14 cellular contexts compared by ENCODE assay signal in genomic region chr2:226652983-226653765, GRCh38.
A peak's percentile ranks its signal among the peaks of the same experiment; 100 is the strongest.
DNase-seq lines count a peak whose midpoint lies in the region; ATAC-seq and TF ChIP-seq lines count a peak whose summit lies in the region.
"Had no signal": no experiment of that assay in that cellular context is flagged by ENCODE, and none has a peak within 500 bp of the region (broad histone marks: within the 10 kb centered on the region; RNA-seq: fewer than 3 reads in every experiment).

No MANE protein-coding gene starts in this region.

- no peaks in the 10 kb centered on the region for H4K20me1 ChIP-seq in OCI-LY7 (ENCODE audit: insufficient read depth, low read length)

- POLR2A ChIA-PET in OCI-LY7 (lab: Charles Lee): interaction anchor here (1.3 to 1.7 kb wide), 3 partner anchors 79 to 117 kb away, joined by 3 to 5 read pairs (median 3); no protein-coding TSS in a partner anchor

- peak; percentile 38 for DNase-seq in H4 (ENCODE audit: low spot score)
- DNase-seq in RWPE2 (ENCODE audit: low spot score): no peak
- DNase-seq in foreskin keratinocyte: no peak
- DNase-seq in renal cortical epithelial cell (ENCODE audit: low read depth): peak; percentile 72
- DNase-seq in NCI-H748 treated with DMSO at 0.1 percent for 48 hours (lab: John Stamatoyannopoulos, UW): no peak
- no peak for DNase-seq in left lung
- no peak for DNase-seq in OCI-LY7 (ENCODE audit: low spot score)
- DNase-seq: activated CD8-positive, alpha-beta memory T cell treated with anti-CD3 and anti-CD28 coated beads, Interleukin-2, amount 10 ng/mL, durations not matched to agents 7 days and 5 days; erythroblast; naive thymus-derived CD8-positive, alpha-beta T cell; NCI-H187; retina had no signal

- H3K4me3 ChIP-seq in RWPE2 (ENCODE audit: severe bottlenecking) (no peak overlapping the region), left lung (no peak overlapping the region), OCI-LY7 (ENCODE audit: low read depth, low read length, poor library complexity, severe bottlenecking) (no peak overlapping the region)

- no TSS peak for BruUV-seq in OCI-LY7 (replicated peaks; lab: Mats Ljungman, UMichigan)

- H3K27ac ChIP-seq in RWPE2 (ENCODE audit: poor library complexity, severe bottlenecking) (peak overlapping the region; percentile 93), foreskin keratinocyte (peak overlapping the region; percentile 4), left lung (no peak overlapping the region), OCI-LY7 (ENCODE audit: low read depth, low read length, poor library complexity, severe bottlenecking) (no peak overlapping the region)
- H3K27ac ChIP-seq: C4-2B, RWPE1 had no signal

- H3K27me3 ChIP-seq in RWPE2 (ENCODE audit: insufficient read depth, poor library complexity, severe bottlenecking): no peaks in the 10 kb centered on the region
- H3K27me3 ChIP-seq in foreskin keratinocyte: no peaks in the 10 kb centered on the region
- H3K27me3 ChIP-seq in left lung: peaks cover 0 to 7% of the 10 kb centered on the region in 2 donors

- no peak overlapping the region for H2AFZ ChIP-seq in OCI-LY7 (ENCODE audit: low read length)

- H3K79me2 ChIP-seq in OCI-LY7 (ENCODE audit: insufficient read depth, low read depth, low read length): no peaks in the 10 kb centered on the region

- H3K36me3 ChIP-seq in RWPE2 (ENCODE audit: low read depth): peaks cover 6% of the 10 kb centered on the region; the same call in 1 of the 2 replicates
- no peaks in the 10 kb centered on the region for H3K36me3 ChIP-seq in left lung
- no peaks in the 10 kb centered on the region for H3K36me3 ChIP-seq in OCI-LY7 (ENCODE audit: insufficient read depth, low read length)

- H3K4me2 ChIP-seq in OCI-LY7 (ENCODE audit: low read length): no peak overlapping the region

- no peaks in the 10 kb centered on the region for H3K9me2 ChIP-seq in OCI-LY7 (ENCODE audit: insufficient read depth, low read length)

- H3K4me1 ChIP-seq in RWPE2 (ENCODE audit: insufficient read depth, poor library complexity, severe bottlenecking) (peaks cover 35% of the 10 kb centered on the region), foreskin keratinocyte (peaks cover 33% of the 10 kb centered on the region), left lung (peaks cover 18 to 19% of the 10 kb centered on the region in 2 donors), OCI-LY7 (ENCODE audit: insufficient read depth, low read length, poor library complexity, severe bottlenecking) (no peaks in the 10 kb centered on the region)

- ATAC-seq in RWPE2 (ENCODE audit: low read depth) (no peak), foreskin keratinocyte (no peak), left lung (no peak)
- ATAC-seq: naive thymus-derived CD8-positive, alpha-beta T cell had no signal

- TF ChIP-seq CTCF in RWPE2 (IDR thresholded peaks at IDR 0.05; ENCODE audit: poor library complexity, severe bottlenecking) (no peak), foreskin keratinocyte (conservative IDR thresholded peaks at IDR 0.05) (no peak), left lung (IDR thresholded peaks at IDR 0.05) (no peak), OCI-LY7 (conservative IDR thresholded peaks at IDR 0.05; ENCODE audit: low read length) (no peak)

- H3K9me3 ChIP-seq in RWPE2 (ENCODE audit: severe bottlenecking) (no peaks in the 10 kb centered on the region), left lung (no peaks in the 10 kb centered on the region), OCI-LY7 (ENCODE audit: low read length) (no peaks in the 10 kb centered on the region)

- CTCF ChIA-PET in OCI-LY7 (lab: Charles Lee; ENCODE audit: unreplicated experiment): interaction anchor here (1.0 kb wide), 1 partner anchor 145 kb away, joined by 5 read pairs; no protein-coding TSS in a partner anchor

- intact Hi-C loops in left lung (cut with DNase I) (loop anchor here in 1 of 2 donors (10.0 kb wide), 1 partner anchor 142 kb away; the partner anchor contains the start of gene IRS1), OCI-LY7 (cut with micrococcal nuclease; ENCODE audit: unreplicated experiment) (no loop called here)

Comparison
In these comparisons a context has a peak if more than half of its experiments do, and no peak if none do; other contexts are left out.
1. DNase-seq: peak in H4 (single experiment) and renal cortical epithelial cell (single experiment); none in RWPE2 (single experiment), foreskin keratinocyte (0 of 2), NCI-H748 treated with DMSO at 0.1 percent for 48 hours (single experiment), left lung (0 of 2) and OCI-LY7 (single experiment).
2. H3K27ac ChIP-seq: peak in RWPE2 (single experiment) and foreskin keratinocyte (single experiment); none in left lung (0 of 2) and OCI-LY7 (single experiment).